In genomic region chr16:50547944-50548658, GRCh38 we compare ENCODE assay signal across 8 cellular contexts. TPM values are rescaled to one million over a fixed set of nuclear protein-coding genes. Genes with fewer than 3 reads are reported as not detected.
DNase-seq lines count a peak whose midpoint lies in the region; ATAC-seq lines count a peak whose summit lies in the region.

NKD1 (plus strand) TSS chr16:50548396; CDS start chr16:50548554, 158 bp downstream.

- peaks cover 4% of the 10 kb centered on the region for H3K27me3 ChIP-seq in muscle layer of duodenum (ENCODE audit: low read depth, low read length)

- peak; percentile 11 for DNase-seq in SIG-M5 treated with dmso at 0.1 percent for 504 hours (lab: John Stamatoyannopoulos, UW; ENCODE audit: unreplicated experiment)
- DNase-seq in SIG-M5 (lab: John Stamatoyannopoulos, UW): no peak
- peak; percentile 54 for DNase-seq in NCI-H774 (lab: John Stamatoyannopoulos, UW)
- DNase-seq in activated T-cell treated with anti-CD3 and anti-CD28 coated beads for 1 hour (ENCODE audit: low read depth): peak; percentile 76
- DNase-seq in stimulated activated CD8-positive, alpha-beta memory T cell treated with anti-CD3 and anti-CD28 coated beads, Interleukin-7, amount 100 ng/mL, for 24 hours (ENCODE audit: low read depth): peak; percentile 49

- peaks cover 0 to 21% of the 10 kb centered on the region in 2 donors for H3K4me1 ChIP-seq in muscle layer of duodenum (ENCODE audit: control insufficient read depth in 1 of 2, insufficient read depth in 2 of 2, low read length in 2 of 2)

- ATAC-seq in HG03066 (IDR thresholded peaks at IDR 0.05; ENCODE audit: low read depth, unreplicated experiment) (peak; percentile 79), esophagus mucosa (peak; percentile 86)

- H3K27ac ChIP-seq in muscle layer of duodenum (ENCODE audit: low read length): no peak within 1 kb of the TSS

- H3K4me3 ChIP-seq in muscle layer of duodenum (ENCODE audit: low read depth in 1 of 2, low read length in 2 of 2): peak within 1 kb of the TSS; percentile 46 to 78

- no peaks in the 10 kb centered on the region for H3K36me3 ChIP-seq in muscle layer of duodenum (ENCODE audit: control insufficient read depth in 1 of 2, insufficient read depth in 2 of 2, low read length in 2 of 2)

- H3K9me3 ChIP-seq in muscle layer of duodenum (ENCODE audit: control insufficient read depth in 1 of 2, low read length in 2 of 2): no peaks in the 10 kb centered on the region

RNA-seq across cellular contexts. Expression of gene NKD1, which starts in this region (rescaled TPM):
- 1.9 TPM for total RNA-seq in esophagus mucosa
